ENCODE assay signal across 10 cellular contexts in genomic region chr19:7905298-7905697, GRCh38. TPM values are rescaled to one million over a fixed set of nuclear protein-coding genes. Genes with fewer than 3 reads are reported as not detected.
DNase-seq lines count a peak whose midpoint lies in the region; ATAC-seq and TF ChIP-seq lines count a peak whose summit lies in the region.
"Had no signal": no experiment of that assay in that cellular context is flagged by ENCODE, and none has a peak within 500 bp of the region (broad histone marks: within the 10 kb centered on the region; RNA-seq: fewer than 3 reads in every experiment).

No MANE protein-coding gene starts in this region.

- H3K36me3 Mint-ChIP-seq in activated CD8-positive, alpha-beta memory T cell treated with anti-CD3 and anti-CD28 coated beads, Interleukin-2, amount 10 ng/mL, durations not matched to agents 7 days and 5 days, result peaks cover 8% of the 10 kb centered on the region
- H3K36me3 Mint-ChIP-seq in WTC11, result no peaks in the 10 kb centered on the region

- TF ChIP-seq CTCF in WTC11 (IDR thresholded peaks at IDR 0.05), result no peak
- TF ChIP-seq CTCF in fibroblast of villous mesenchyme (IDR thresholded peaks at IDR 0.05; ENCODE audit: insufficient read depth, low read depth, low read length), result no peak

- H3K27me3 ChIP-seq in skeletal muscle tissue (ENCODE audit: control insufficient read depth in 3 of 3, insufficient read depth in 3 of 3, low read length in 3 of 3), result no peaks in the 10 kb centered on the region

- POLR2A ChIA-PET in WTC11 (lab: Charles Lee), result no interaction called here

- peaks cover 26 to 46% (median 33%) of the 10 kb centered on the region in 3 donors for H3K4me1 ChIP-seq in skeletal muscle tissue (ENCODE audit: control insufficient read depth in 3 of 3, insufficient read depth in 3 of 3, low read length in 3 of 3)

- no peaks in the 10 kb centered on the region for H3K27me3 Mint-ChIP-seq in activated CD8-positive, alpha-beta memory T cell treated with anti-CD3 and anti-CD28 coated beads, Interleukin-2, amount 10 ng/mL, durations not matched to agents 7 days and 5 days
- H3K27me3 Mint-ChIP-seq in WTC11 (ENCODE audit: low read depth), result peaks cover 13% of the 10 kb centered on the region

- no peak overlapping the region for H3K27ac ChIP-seq in skeletal muscle tissue (ENCODE audit: low read depth, low read length)

- no peaks in the 10 kb centered on the region for H3K9me3 ChIP-seq in skeletal muscle tissue (ENCODE audit: control insufficient read depth in 3 of 3, low read length in 3 of 3)

- peaks cover 26% of the 10 kb centered on the region for H3K4me1 Mint-ChIP-seq in activated CD8-positive, alpha-beta memory T cell treated with anti-CD3 and anti-CD28 coated beads, Interleukin-2, amount 10 ng/mL, durations not matched to agents 7 days and 5 days
- peaks cover 20% of the 10 kb centered on the region for H3K4me1 Mint-ChIP-seq in WTC11

- H3K4me3 ChIP-seq in fibroblast of villous mesenchyme (ENCODE audit: low read depth, low read length) (peak overlapping the region; percentile 88), skeletal muscle tissue (ENCODE audit: low read length in 3 of 3) (peak overlapping the region; percentile 23 to 97 (median 91))

- no peaks in the 10 kb centered on the region for H3K9me3 Mint-ChIP-seq in activated CD8-positive, alpha-beta memory T cell treated with anti-CD3 and anti-CD28 coated beads, Interleukin-2, amount 10 ng/mL, durations not matched to agents 7 days and 5 days (ENCODE audit: low read depth)
- no peaks in the 10 kb centered on the region for H3K9me3 Mint-ChIP-seq in WTC11

- H3K36me3 ChIP-seq in skeletal muscle tissue (ENCODE audit: control insufficient read depth in 3 of 3, insufficient read depth in 3 of 3, low read length in 3 of 3), result peaks cover 18 to 24% (median 24%) of the 10 kb centered on the region in 3 donors

- H3K27ac Mint-ChIP-seq in activated CD8-positive, alpha-beta memory T cell treated with anti-CD3 and anti-CD28 coated beads, Interleukin-2, amount 10 ng/mL, durations not matched to agents 7 days and 5 days, result peak overlapping the region; percentile 91
- peak overlapping the region; percentile 34 for H3K27ac Mint-ChIP-seq in WTC11

- H3K9ac ChIP-seq in skeletal muscle tissue (ENCODE audit: low read depth in 1 of 3, low read length in 3 of 3), result peak overlapping the region in 2 of 3 donors; percentile 81 to 89

- DNase-seq in activated CD8-positive, alpha-beta memory T cell treated with anti-CD3 and anti-CD28 coated beads, Interleukin-2, amount 10 ng/mL, durations not matched to agents 7 days and 5 days, result no peak
- no peak for DNase-seq in activated CD8-positive, alpha-beta memory T cell treated with anti-CD3 and anti-CD28 coated beads for 24 hours
- DNase-seq in WTC11 (ENCODE audit: low spot score) (no peak), fibroblast of villous mesenchyme (ENCODE audit: low read depth) (no peak), HT-29 (ENCODE audit: low spot score) (no peak), RKO (ENCODE audit: low spot score) (no peak), NCI-H1105 (lab: John Stamatoyannopoulos, UW) (no peak)
- DNase-seq: cerebellar nuclear complex, NCI-H2081 treated with DMSO at 0.1 percent for 48 hours had no signal

- CTCF ChIA-PET in activated CD8-positive, alpha-beta memory T cell treated with anti-CD3 and anti-CD28 coated beads, Interleukin-2, amount 10 ng/mL, durations not matched to agents 7 days and 5 days (lab: Charles Lee), result no interaction called here
- CTCF ChIA-PET in WTC11 (lab: Charles Lee), result interaction anchor here (5.1 kb wide), 1 partner anchor 14 kb away, joined by 70 read pairs; the partner anchor contains the start of gene SNAPC2

- no peak for ATAC-seq in activated CD8-positive, alpha-beta memory T cell treated with anti-CD3 and anti-CD28 coated beads, Interleukin-2, amount 10 ng/mL, durations not matched to agents 7 days and 5 days
- ATAC-seq in WTC11, result no peak

- peak overlapping the region; percentile 86 for H3K4me3 Mint-ChIP-seq in activated CD8-positive, alpha-beta memory T cell treated with anti-CD3 and anti-CD28 coated beads, Interleukin-2, amount 10 ng/mL, durations not matched to agents 7 days and 5 days
- peak overlapping the region; percentile 90 for H3K4me3 Mint-ChIP-seq in WTC11

TF ChIP-seq in WTC11, 78 proteins besides CTCF, POLR2A, EP300 and RAD21 (continues in another document):
- TF ChIP-seq NFATC4 (CRISPR knock-in tag; IDR thresholded peaks at IDR 0.05), result no peak
- no peak for TF ChIP-seq TP53 (CRISPR knock-in tag; IDR thresholded peaks at IDR 0.05)
- no peak for TF ChIP-seq ZNF138 (CRISPR knock-in tag; conservative IDR thresholded peaks at IDR 0.05)
- TF ChIP-seq ZBTB43 (CRISPR knock-in tag; IDR thresholded peaks at IDR 0.05), result no peak
- TF ChIP-seq ETV6 (CRISPR knock-in tag; IDR thresholded peaks at IDR 0.05), result no peak
- TF ChIP-seq RELA (CRISPR knock-in tag; IDR thresholded peaks at IDR 0.05; ENCODE audit: borderline replicate concordance), result no peak
- TF ChIP-seq ZNF416 (CRISPR knock-in tag; IDR thresholded peaks at IDR 0.05), result no peak
- TF ChIP-seq E2F5 (CRISPR knock-in tag; IDR thresholded peaks at IDR 0.05), result no peak
- no peak for TF ChIP-seq JUN (CRISPR knock-in tag; IDR thresholded peaks at IDR 0.05)
- no peak for TF ChIP-seq ELF4 (CRISPR knock-in tag; IDR thresholded peaks at IDR 0.05; ENCODE audit: low read depth)
- TF ChIP-seq GRHL2 (CRISPR knock-in tag; IDR thresholded peaks at IDR 0.05; ENCODE audit: insufficient replicate concordance, severe bottlenecking), result no peak
- TF ChIP-seq ZNF396 (CRISPR knock-in tag; IDR thresholded peaks at IDR 0.05; ENCODE audit: borderline replicate concordance), result no peak
- TF ChIP-seq IRF1 (CRISPR knock-in tag; IDR thresholded peaks at IDR 0.05), result no peak

RNA-seq across cellular contexts. Expression of gene MAP2K7, which starts 1.6 kb away (rescaled TPM):
- 10 to 100 TPM; 38.0 to 41.6 TPM for total RNA-seq in activated CD8-positive, alpha-beta memory T cell treated with anti-CD3 and anti-CD28 coated beads, Interleukin-2, amount 10 ng/mL, durations not matched to agents 7 days and 5 days
- total RNA-seq in WTC11 (2021) (39.4 to 46.9 TPM (median 46.3 TPM) in 3 replicates), fibroblast of villous mesenchyme (12.1 and 12.2 TPM in 2 replicates), skeletal muscle tissue (9.4 TPM)
- total RNA-seq in HT-29 (2014; rRNA removed; shearing (Covaris generic)), result 28.8 and 30.8 TPM in 2 replicates

RNA-seq across cellular contexts. Expression of gene TGFBR3L, which starts 9.3 kb away (rescaled TPM):
- total RNA-seq in activated CD8-positive, alpha-beta memory T cell treated with anti-CD3 and anti-CD28 coated beads, Interleukin-2, amount 10 ng/mL, durations not matched to agents 7 days and 5 days, result 1 to 10 TPM; 7.7 to 9.1 TPM
- 4.1 to 7.4 TPM (median 6.5 TPM) in 3 replicates for total RNA-seq in WTC11 (2021)
- total RNA-seq in fibroblast of villous mesenchyme, result 0.86 and 0.97 TPM in 2 replicates
- 1.6 TPM for total RNA-seq in skeletal muscle tissue
- total RNA-seq in HT-29 (2014; rRNA removed; shearing (Covaris generic)), result not detected in 2 replicates

RNA-seq across cellular contexts. Expression of gene SNAPC2, which starts 14.8 kb away (rescaled TPM):
- 10 to 100 TPM; 18.0 to 24.0 TPM for total RNA-seq in activated CD8-positive, alpha-beta memory T cell treated with anti-CD3 and anti-CD28 coated beads, Interleukin-2, amount 10 ng/mL, durations not matched to agents 7 days and 5 days
- 23.2 to 24.3 TPM (median 23.7 TPM) in 3 replicates for total RNA-seq in WTC11 (2021)
- total RNA-seq in fibroblast of villous mesenchyme, result 17.7 and 23.5 TPM in 2 replicates
- 6.3 TPM for total RNA-seq in skeletal muscle tissue
- total RNA-seq in HT-29 (2014; rRNA removed; shearing (Covaris generic)), result 17.1 and 18.0 TPM in 2 replicates

RNA-seq across cellular contexts. Expression of gene LRRC8E, which starts 17.0 kb away (rescaled TPM):
- not detected for total RNA-seq in activated CD8-positive, alpha-beta memory T cell treated with anti-CD3 and anti-CD28 coated beads, Interleukin-2, amount 10 ng/mL, durations not matched to agents 7 days and 5 days
- total RNA-seq in WTC11 (2021) (3.0 to 3.6 TPM (median 3.1 TPM) in 3 replicates), fibroblast of villous mesenchyme (6.0 and 7.4 TPM in 2 replicates), skeletal muscle tissue (under 0.01 TPM)
- 16.6 and 19.8 TPM in 2 replicates for total RNA-seq in HT-29 (2014; rRNA removed; shearing (Covaris generic))

RNA-seq across cellular contexts. Expression of gene CTXN1, which starts 20.6 kb away (rescaled TPM):
- under 1 TPM in 1 of 2 experiments, not detected in 1; 0.23 TPM for total RNA-seq in activated CD8-positive, alpha-beta memory T cell treated with anti-CD3 and anti-CD28 coated beads, Interleukin-2, amount 10 ng/mL, durations not matched to agents 7 days and 5 days
- total RNA-seq in WTC11 (2021), result 41.5 to 48.2 TPM (median 44.3 TPM) in 3 replicates
- total RNA-seq in fibroblast of villous mesenchyme, result 1.9 and 3.0 TPM in 2 replicates
- total RNA-seq in skeletal muscle tissue, result 0.52 TPM
- 8.6 and 11.8 TPM in 2 replicates for total RNA-seq in HT-29 (2014; rRNA removed; shearing (Covaris generic))
